ENCODE assay signal across 8 cellular contexts in the genomic region with DNA sequence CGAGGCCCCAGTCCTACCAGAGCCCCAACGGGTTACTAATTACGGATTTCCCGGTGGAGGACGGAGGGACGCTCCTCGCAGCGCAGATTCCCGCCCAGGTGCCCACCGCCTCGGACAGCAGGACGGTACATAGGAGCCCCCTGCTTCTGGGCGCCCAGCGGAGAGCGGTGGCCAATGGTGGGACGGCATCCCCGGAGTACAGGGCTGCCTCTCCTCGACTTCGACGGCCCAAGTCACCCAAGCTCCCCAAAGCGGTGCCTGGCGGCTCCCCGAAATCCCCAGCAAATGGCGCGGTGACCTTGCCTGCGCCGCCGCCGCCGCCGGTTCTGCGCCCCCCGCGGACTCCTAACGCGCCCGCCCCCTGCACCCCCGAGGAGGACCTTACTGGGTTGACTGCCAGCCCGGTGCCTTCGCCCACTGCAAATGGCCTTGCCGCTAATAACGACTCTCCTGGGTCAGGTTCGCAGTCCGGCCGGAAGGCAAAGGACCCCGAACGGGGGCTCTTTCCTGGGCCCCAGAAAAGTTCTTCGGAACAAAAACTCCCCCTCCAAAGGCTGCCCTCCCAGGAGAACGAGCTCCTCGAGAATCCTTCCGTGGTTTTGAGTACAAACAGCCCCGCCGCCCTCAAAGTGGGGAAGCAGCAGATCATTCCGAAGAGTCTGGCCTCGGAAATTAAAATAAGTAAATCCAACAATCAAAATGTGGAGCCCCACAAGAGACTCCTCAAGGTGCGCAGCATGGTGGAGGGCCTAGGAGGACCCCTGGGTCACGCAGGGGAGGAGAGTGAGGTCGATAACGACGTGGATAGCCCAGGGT. TPM values are rescaled to one million over a fixed set of nuclear protein-coding genes. Genes with fewer than 3 reads are reported as not detected.
DNase-seq lines count a peak whose midpoint lies in the region; ATAC-seq and TF ChIP-seq lines count a peak whose summit lies in the region.

No MANE protein-coding gene starts in this region.

- ATAC-seq in HG02885 (IDR thresholded peaks at IDR 0.05; ENCODE audit: poor library complexity, unreplicated experiment) (peak; percentile 3), gastrocnemius medialis (peak in 1 of 2 donors; percentile 11)

- H3K9me3 ChIP-seq in hepatocyte (ENCODE audit: low read depth): no peaks in the 10 kb centered on the region
- no peaks in the 10 kb centered on the region for H3K9me3 ChIP-seq in gastrocnemius medialis

- intact Hi-C loops in gastrocnemius medialis (cut with DNase I; ENCODE audit: low total_unique reads): no loop called here

- H3K27me3 ChIP-seq in hepatocyte (no peaks in the 10 kb centered on the region), gastrocnemius medialis (peaks cover 20 to 36% (median 29%) of the 10 kb centered on the region in 3 donors)

- in situ Hi-C loops in gastrocnemius medialis (cut with MboI; ENCODE audit: low sequenced_read_pairs in 4 of 4): no loop called here

- no peaks in the 10 kb centered on the region for H3K9me2 ChIP-seq in hepatocyte (replicated peaks; ENCODE audit: insufficient read depth)

- no peak for TF ChIP-seq CTCF in hepatocyte (IDR thresholded peaks at IDR 0.05; ENCODE audit: poor library complexity)
- TF ChIP-seq CTCF in gastrocnemius medialis (IDR thresholded peaks at IDR 0.05 in 4 of 5, conservative IDR thresholded peaks at IDR 0.05 in 1 of 5): no peak

- peak; percentile 51 for DNase-seq in COR-L47 (lab: John Stamatoyannopoulos, UW)
- DNase-seq in activated naive CD4-positive, alpha-beta T cell treated with anti-CD3 and anti-CD28 coated beads, Interleukin-2, amount 50 U/mL, for 16 hours: peak; percentile 15
- DNase-seq in hepatocyte (ENCODE audit: low spot score): peak; percentile 25
- DNase-seq in gastrocnemius medialis: no peak
- DNase-seq in cerebellar cortex (ENCODE audit: low spot score): no peak
- no peak for DNase-seq in NOMO-1 treated with DMSO at 0.1 percent for 48 hours (lab: John Stamatoyannopoulos, UW; ENCODE audit: unreplicated experiment)
- no peak for DNase-seq in NCI-H226

- WGBS in hepatocyte (ENCODE audit: low lambda C conversion rate, missing lambda C conversion rate): 2% methylated on average over 45 of the region's 60 CpGs

- H3K27ac ChIP-seq in hepatocyte (peak overlapping the region; percentile 70), gastrocnemius medialis (peak overlapping the region in 3 of 4 donors; percentile 21 to 57 (median 51))

- no peaks in the 10 kb centered on the region for H4K20me1 ChIP-seq in hepatocyte (ENCODE audit: insufficient read depth, poor library complexity, severe bottlenecking)

- H3K4me3 ChIP-seq in hepatocyte (peak overlapping the region; percentile 96), gastrocnemius medialis (peak overlapping the region; percentile 68 to 81 (median 72))

- H3K4me1 ChIP-seq in hepatocyte (ENCODE audit: insufficient read depth) (peaks cover 22% of the 10 kb centered on the region), gastrocnemius medialis (no peaks in the 10 kb centered on the region)

- H2AFZ ChIP-seq in hepatocyte: peak overlapping the region; percentile 68

- H3K36me3 ChIP-seq in hepatocyte (replicated peaks; ENCODE audit: insufficient read depth, low read depth): no peaks in the 10 kb centered on the region
- H3K36me3 ChIP-seq in gastrocnemius medialis: no peaks in the 10 kb centered on the region

- peaks cover 46% of the 10 kb centered on the region for H3K79me2 ChIP-seq in hepatocyte

- H3K4me2 ChIP-seq in hepatocyte: peak overlapping the region; percentile 90

- no peak for TF ChIP-seq POLR2A in gastrocnemius medialis (IDR thresholded peaks at IDR 0.05)

RNA-seq across cellular contexts. Expression of a gene that starts 1.1 kb away (rescaled TPM):
- total RNA-seq in hepatocyte (17.1 and 20.9 TPM in 2 replicates), gastrocnemius medialis (1 to 10 TPM in 3 of 4 donors, under 1 TPM in 1; 0.41 to 1.7 (median 1.2) TPM)
- polyA plus RNA-seq in hepatocyte: 13.6 and 18.6 TPM in 2 replicates

Comparison
In these comparisons a context has a peak if more than half of its experiments do, and no peak if none do; other contexts are left out.
1. DNase-seq: peak in COR-L47 (single experiment), activated naive CD4-positive, alpha-beta T cell treated with anti-CD3 and anti-CD28 coated beads, Interleukin-2, amount 50 U/mL, for 16 hours (single experiment) and hepatocyte (single experiment); none in gastrocnemius medialis (0 of 2), cerebellar cortex (single experiment), NOMO-1 treated with DMSO at 0.1 percent for 48 hours (single experiment) and NCI-H226 (single experiment).